ENCODE assay signal across 14 cellular contexts in genomic region chr18:62897153-62897552, GRCh38.
DNase-seq lines count a peak whose midpoint lies in the region; TF ChIP-seq lines count a peak whose summit lies in the region.
"Had no signal": no experiment of that assay in that cellular context is flagged by ENCODE, and none has a peak within 500 bp of the region (broad histone marks: within the 10 kb centered on the region; RNA-seq: fewer than 3 reads in every experiment).

No MANE protein-coding gene starts in this region.

- in situ Hi-C loops in mammary epithelial cell (cut with MboI; ENCODE audit: low sequenced_read_pairs in 2 of 2) = no loop called here

- no peak overlapping the region for H2AFZ ChIP-seq in mammary epithelial cell (ENCODE audit: low read depth, low read length)

- no peaks in the 10 kb centered on the region for H3K9me3 Mint-ChIP-seq in MCF 10A (ENCODE audit: unreplicated experiment)
- H3K9me3 Mint-ChIP-seq: activated CD8-positive, alpha-beta T cell treated with anti-CD3 and anti-CD28 coated beads for 36 hours; activated T-helper 17 cell treated with anti-CD3 and anti-CD28 coated beads, Interleukin-2, amount 50 U/mL, for 72 hours; stimulated activated naive CD8-positive, alpha-beta T cell treated with anti-CD3 and anti-CD28 coated beads, Interleukin-15, Interleukin-2, amounts not matched to agents 100 ng/mL and 50 ng/mL, for 24 hours had no signal

- no peaks in the 10 kb centered on the region for H3K27me3 Mint-ChIP-seq in MCF 10A (ENCODE audit: insufficient read depth, unreplicated experiment)
- H3K27me3 Mint-ChIP-seq: activated CD8-positive, alpha-beta T cell treated with anti-CD3 and anti-CD28 coated beads for 36 hours; activated T-helper 17 cell treated with anti-CD3 and anti-CD28 coated beads, Interleukin-2, amount 50 U/mL, for 72 hours; stimulated activated naive CD8-positive, alpha-beta T cell treated with anti-CD3 and anti-CD28 coated beads, Interleukin-15, Interleukin-2, amounts not matched to agents 100 ng/mL and 50 ng/mL, for 24 hours had no signal

- no peaks in the 10 kb centered on the region for H4K20me1 ChIP-seq in mammary epithelial cell (ENCODE audit: insufficient read depth, low read length)

- POLR2A ChIA-PET in MCF 10A (lab: Yijun Ruan, JAX) = no interaction called here

- peaks cover 11% of the 10 kb centered on the region for H3K36me3 Mint-ChIP-seq in MCF 10A (ENCODE audit: insufficient read depth, unreplicated experiment)

- no peaks in the 10 kb centered on the region for H3K27me3 ChIP-seq in mammary epithelial cell (ENCODE audit: insufficient read depth, low read length)
- no peaks in the 10 kb centered on the region for H3K27me3 ChIP-seq in esophagus squamous epithelium
- H3K27me3 ChIP-seq: spleen had no signal

- H3K9me3 ChIP-seq in mammary epithelial cell (replicated peaks; ENCODE audit: insufficient read depth, low read length) = no peaks in the 10 kb centered on the region
- H3K9me3 ChIP-seq in esophagus squamous epithelium = no peaks in the 10 kb centered on the region
- H3K9me3 ChIP-seq: spleen had no signal

- H3K4me1 ChIP-seq in mammary epithelial cell (ENCODE audit: insufficient read depth, low read length) (no peaks in the 10 kb centered on the region), esophagus squamous epithelium (no peaks in the 10 kb centered on the region)
- H3K4me1 ChIP-seq: spleen had no signal

- H3K4me2 ChIP-seq in mammary epithelial cell (ENCODE audit: insufficient read depth, low read depth, low read length) = no peak overlapping the region

- BruUV-seq in mammary epithelial cell (replicated peaks; lab: Mats Ljungman, UMichigan) (no TSS peak), MCF 10A (replicated peaks; lab: Mats Ljungman, UMichigan) (no TSS peak)

- H3K79me2 ChIP-seq in mammary epithelial cell (ENCODE audit: insufficient read depth, low read length) = no peaks in the 10 kb centered on the region

- H3K4me3 ChIP-seq in mammary epithelial cell (replicated peaks in 1 of 3; ENCODE audit: insufficient read depth in 1 of 3, low read depth in 2 of 3, low read length in 3 of 3) (no peak overlapping the region), fibroblast of villous mesenchyme (ENCODE audit: low read depth, low read length) (no peak overlapping the region), lower leg skin (ENCODE audit: low read depth, poor library complexity, severe bottlenecking) (no peak overlapping the region), esophagus squamous epithelium (no peak overlapping the region)
- H3K4me3 ChIP-seq: spleen had no signal

- TF ChIP-seq POLR2A in lower leg skin (IDR thresholded peaks at IDR 0.05) (no peak), esophagus squamous epithelium (IDR thresholded peaks at IDR 0.05) (no peak)

- TF ChIP-seq CTCF in mammary epithelial cell (conservative IDR thresholded peaks at IDR 0.05 in 1 of 2, IDR thresholded peaks at IDR 0.05 in 1 of 2; ENCODE audit: extremely low read depth in 1 of 2, insufficient read depth in 1 of 2, low read depth in 1 of 2, low read length in 2 of 2) (no peak), MCF 10A (IDR thresholded peaks at IDR 0.05; ENCODE audit: unreplicated experiment) (no peak), fibroblast of villous mesenchyme (IDR thresholded peaks at IDR 0.05; ENCODE audit: insufficient read depth, low read depth, low read length) (no peak), lower leg skin (IDR thresholded peaks at IDR 0.05) (no peak), esophagus squamous epithelium (IDR thresholded peaks at IDR 0.05) (no peak)

- DNase-seq in mammary epithelial cell (peak; percentile 34), MCF 10A (ENCODE audit: unreplicated experiment) (no peak), amniotic stem cell (lab: John Stamatoyannopoulos, UW) (peak; percentile 18), fibroblast of villous mesenchyme (ENCODE audit: low read depth) (peak; percentile 41), activated gamma-delta T cell (lab: John Stamatoyannopoulos, UW) (no peak), lower leg skin (ENCODE audit: low spot score in 2 of 2) (no peak), esophagus squamous epithelium (lab: John Stamatoyannopoulos, UW) (no peak), NCI-H128 (lab: John Stamatoyannopoulos, UW; ENCODE audit: unreplicated experiment) (no peak)
- DNase-seq: activated CD8-positive, alpha-beta T cell treated with anti-CD3 and anti-CD28 coated beads for 36 hours; NCI-H187; spleen had no signal

- H3K4me1 Mint-ChIP-seq in MCF 10A (ENCODE audit: insufficient read depth, unreplicated experiment) = no peaks in the 10 kb centered on the region

- no peak overlapping the region for H3K4me3 Mint-ChIP-seq in MCF 10A (ENCODE audit: unreplicated experiment)
- H3K4me3 Mint-ChIP-seq: activated CD8-positive, alpha-beta T cell treated with anti-CD3 and anti-CD28 coated beads for 36 hours; activated T-helper 17 cell treated with anti-CD3 and anti-CD28 coated beads, Interleukin-2, amount 50 U/mL, for 72 hours; stimulated activated naive CD8-positive, alpha-beta T cell treated with anti-CD3 and anti-CD28 coated beads, Interleukin-15, Interleukin-2, amounts not matched to agents 100 ng/mL and 50 ng/mL, for 24 hours had no signal

- CTCF ChIA-PET in mammary epithelial cell (lab: Charles Lee; ENCODE audit: low non-redundant PET) (no interaction called here), MCF 10A (lab: Yijun Ruan, JAX) (interaction anchor here (1.0 to 1.4 kb wide), 2 partner anchors 56 to 311 kb away, joined by 3 to 4 read pairs; no protein-coding TSS in a partner anchor)

- 92% methylated on average over 1 of the region's 1 CpG for WGBS in mammary epithelial cell (ENCODE audit: low coverage, missing lambda C conversion rate)
- 94 to 96% methylated on average over 1 of the region's 1 CpG for WGBS in lower leg skin, 2 donors
- WGBS in esophagus squamous epithelium, 2 donors = 80 to 94% methylated on average over 1 of the region's 1 CpG

- intact Hi-C loops in mammary epithelial cell (cut with micrococcal nuclease) (no loop called here), MCF 10A (cut with micrococcal nuclease) (no loop called here), lower leg skin (cut with DNase I; ENCODE audit: low total_unique reads) (no loop called here), esophagus squamous epithelium (cut with DNase I) (no loop called here)

- dilution Hi-C loops in mammary epithelial cell (cut with HindIII; ENCODE audit: low sequenced_read_pairs) = no loop called here

- peaks cover 3% of the 10 kb centered on the region for H3K36me3 ChIP-seq in mammary epithelial cell (ENCODE audit: insufficient read depth, low read length)
- H3K36me3 ChIP-seq in esophagus squamous epithelium = peaks cover 0 to 59% (median 0%) of the 10 kb centered on the region in 3 donors

- no peak overlapping the region for H3K9ac ChIP-seq in mammary epithelial cell (ENCODE audit: insufficient read depth, low read length)

- H3K27ac ChIP-seq in mammary epithelial cell (ENCODE audit: insufficient read depth, low read depth, low read length) (no peak overlapping the region), esophagus squamous epithelium (no peak overlapping the region)
- H3K27ac ChIP-seq: 22Rv1, spleen had no signal

- no peak overlapping the region for H3K27ac Mint-ChIP-seq in MCF 10A (ENCODE audit: low read depth, unreplicated experiment)
- H3K27ac Mint-ChIP-seq: activated CD8-positive, alpha-beta T cell treated with anti-CD3 and anti-CD28 coated beads for 36 hours; activated T-helper 17 cell treated with anti-CD3 and anti-CD28 coated beads, Interleukin-2, amount 50 U/mL, for 72 hours; stimulated activated naive CD8-positive, alpha-beta T cell treated with anti-CD3 and anti-CD28 coated beads, Interleukin-15, Interleukin-2, amounts not matched to agents 100 ng/mL and 50 ng/mL, for 24 hours had no signal

Comparison
In these comparisons a context has a peak if more than half of its experiments do, and no peak if none do; other contexts are left out.
1. DNase-seq: peak in mammary epithelial cell (single experiment), amniotic stem cell (single experiment) and fibroblast of villous mesenchyme (single experiment); none in MCF 10A (single experiment), activated gamma-delta T cell (single experiment), lower leg skin (0 of 2), esophagus squamous epithelium (single experiment) and NCI-H128 (single experiment).